ENCODE assay signal across 26 cellular contexts in genomic region chr4:183889190-183889589, GRCh38.
"Had no signal": no experiment of that assay in that cellular context is flagged by ENCODE, and none has a peak within 500 bp of the region (broad histone marks: within the 10 kb centered on the region; RNA-seq: fewer than 3 reads in every experiment).

No MANE protein-coding gene starts in this region.

- H3K36me3 ChIP-seq: brain microvascular endothelial cell had no signal

- DNase-seq: activated B cell treated with CpG ODN at 0.5 μM for 24 hours; activated CD4-positive, alpha-beta T cell treated with anti-CD3 and anti-CD28 coated beads for 48 hours; activated CD4-positive, alpha-beta T cell treated with anti-CD3 and anti-CD28 coated beads, Interleukin-2, amount 50 U/mL, for 1 hour; activated CD4-positive, alpha-beta T cell treated with anti-CD3 and anti-CD28 coated beads, Interleukin-2, amount 50 U/mL, for 48 hours; activated CD8-positive, alpha-beta memory T cell treated with anti-CD3 and anti-CD28 coated beads for 24 hours; activated CD8-positive, alpha-beta T cell treated with anti-CD3 and anti-CD28 coated beads for 36 hours; activated effector memory CD4-positive, alpha-beta T cell treated with Interleukin-2 at 50 U/mL for 16 hours; activated gamma-delta T cell treated with Interleukin-2 at 50 U/mL for 16 hours; activated naive CD4-positive, alpha-beta T cell treated with anti-CD3 and anti-CD28 coated beads, Interleukin-2, amount 50 U/mL, for 16 hours; activated naive CD4-positive, alpha-beta T cell treated with Interleukin-2 at 50 U/mL for 16 hours; activated T-cell treated with anti-CD3 and anti-CD28 coated beads, Interleukin-2, amount 50 U/mL, for 4 hours; amniotic stem cell; anterior cingulate cortex; brain microvascular endothelial cell; caudate nucleus; cortex of kidney; dermis blood vessel endothelial cell; effector CD4-positive, alpha-beta T cell; effector memory CD8-positive, alpha-beta T cell; foreskin fibroblast; head of caudate nucleus; T-helper 2 cell had no signal

- H3K27ac ChIP-seq: brain microvascular endothelial cell, epithelial cell of prostate, VCaP had no signal

- H3K27me3 ChIP-seq: brain microvascular endothelial cell had no signal

- ATAC-seq: activated CD4-positive, CD25-positive, alpha-beta regulatory T cell treated with anti-CD3 and anti-CD28 coated beads, Interleukin-2, amount 50 U/mL, for 24 hours; activated CD8-positive, alpha-beta T cell treated with anti-CD3 and anti-CD28 coated beads for 36 hours; activated T-cell treated with anti-CD3 and anti-CD28 coated beads, Interleukin-2, amount 50 U/mL, for 4 hours; activated T-helper 17 cell treated with anti-CD3 and anti-CD28 coated beads, Interleukin-2, amount 50 U/mL, for 72 hours; effector memory CD8-positive, alpha-beta T cell had no signal
